In the genomic region with DNA sequence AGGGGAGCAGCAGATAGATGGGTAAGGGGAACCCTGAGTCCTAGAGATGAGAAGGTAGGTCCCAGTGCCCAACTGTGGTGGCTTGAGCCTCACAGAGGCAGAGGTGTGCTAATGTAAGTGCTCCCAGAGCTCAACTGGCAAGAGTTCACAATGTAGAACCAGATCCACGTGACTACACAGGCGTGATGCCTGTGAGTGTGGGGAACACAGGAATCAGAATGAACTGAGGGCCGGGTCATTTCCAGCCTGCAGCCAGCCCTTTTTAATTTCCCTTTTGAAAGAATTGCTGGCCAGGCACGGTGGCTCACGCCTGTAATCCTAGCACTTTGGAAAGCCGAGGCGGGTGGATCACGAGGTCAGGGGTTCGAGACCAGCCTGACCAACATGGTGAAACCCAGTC, we compare ENCODE assay signal across 24 cellular contexts. TPM values are rescaled to one million over a fixed set of nuclear protein-coding genes. Genes with fewer than 3 reads are reported as not detected.
A peak's percentile ranks its signal among the peaks of the same experiment; 100 is the strongest.
DNase-seq lines count a peak whose midpoint lies in the region; ATAC-seq and TF ChIP-seq lines count a peak whose summit lies in the region.
"Had no signal": no experiment of that assay in that cellular context is flagged by ENCODE, and none has a peak within 500 bp of the region (broad histone marks: within the 10 kb centered on the region; RNA-seq: fewer than 3 reads in every experiment).

No MANE protein-coding gene starts in this region.

- no peaks in the 10 kb centered on the region for H4K20me1 ChIP-seq in smooth muscle cell (ENCODE audit: low read depth)

- no peak for TF ChIP-seq CTCF in gastroesophageal sphincter (IDR thresholded peaks at IDR 0.05)
- no peak for TF ChIP-seq CTCF in lower lobe of right lung (IDR thresholded peaks at IDR 0.05)
- TF ChIP-seq CTCF in transverse colon (IDR thresholded peaks at IDR 0.05) = no peak
- no peak for TF ChIP-seq CTCF in smooth muscle cell (IDR thresholded peaks at IDR 0.05; ENCODE audit: borderline replicate concordance, insufficient read depth, poor library complexity, severe bottlenecking)

- no peaks in the 10 kb centered on the region for H3F3A ChIP-seq in smooth muscle cell (ENCODE audit: low read depth)

- H2AFZ ChIP-seq in smooth muscle cell (ENCODE audit: low read depth) = no peak overlapping the region

- no peaks in the 10 kb centered on the region for H3K27me3 Mint-ChIP-seq in T-helper 2 cell treated with Interferon-gamma antibody and Interleukin-4, amounts not matched to agents 5 μg/mL and 100 μg/mL, for 36 hours (ENCODE audit: low read depth)
- H3K27me3 Mint-ChIP-seq: activated CD4-positive, alpha-beta memory T cell treated with anti-CD3 and anti-CD28 coated beads for 36 hours; activated naive CD8-positive, alpha-beta T cell treated with anti-CD3 and anti-CD28 coated beads, Interleukin-2, amount 50 U/mL, for 24 hours; CD4-positive, alpha-beta T cell; effector memory CD8-positive, alpha-beta T cell; memory B cell; stimulated activated naive B cell treated with anti-CD40 and anti-IgM and Interleukin-4, amounts not matched to agents 10 μg/mL and 1 μg/mL and 100 μg/mL, for 72 hours had no signal

- in situ Hi-C loops in transverse colon (cut with MboI; ENCODE audit: low pct_ligation_motif_present in 1 of 4, low pct_unique_long_range_greater_than_20kb in 1 of 4, low sequenced_read_pairs in 3 of 4) = no loop called here

- H3K9me3 Mint-ChIP-seq in T-helper 2 cell treated with Interferon-gamma antibody and Interleukin-4, amounts not matched to agents 5 μg/mL and 100 μg/mL, for 36 hours = no peaks in the 10 kb centered on the region
- H3K9me3 Mint-ChIP-seq: activated CD4-positive, alpha-beta memory T cell treated with anti-CD3 and anti-CD28 coated beads for 36 hours; activated naive CD8-positive, alpha-beta T cell treated with anti-CD3 and anti-CD28 coated beads, Interleukin-2, amount 50 U/mL, for 24 hours; CD4-positive, alpha-beta T cell; effector memory CD8-positive, alpha-beta T cell; memory B cell; stimulated activated naive B cell treated with anti-CD40 and anti-IgM and Interleukin-4, amounts not matched to agents 10 μg/mL and 1 μg/mL and 100 μg/mL, for 72 hours had no signal

- no peak overlapping the region for H3K4me3 Mint-ChIP-seq in T-helper 2 cell treated with Interferon-gamma antibody and Interleukin-4, amounts not matched to agents 5 μg/mL and 100 μg/mL, for 36 hours
- H3K4me3 Mint-ChIP-seq: activated CD4-positive, alpha-beta memory T cell treated with anti-CD3 and anti-CD28 coated beads for 36 hours; activated naive CD8-positive, alpha-beta T cell treated with anti-CD3 and anti-CD28 coated beads, Interleukin-2, amount 50 U/mL, for 24 hours; CD4-positive, alpha-beta T cell; effector memory CD8-positive, alpha-beta T cell; memory B cell; stimulated activated naive B cell treated with anti-CD40 and anti-IgM and Interleukin-4, amounts not matched to agents 10 μg/mL and 1 μg/mL and 100 μg/mL, for 72 hours had no signal

- TF ChIP-seq POLR2A in gastroesophageal sphincter (IDR thresholded peaks at IDR 0.05) (no peak), transverse colon (IDR thresholded peaks at IDR 0.05) (no peak)

- no peak overlapping the region for H3K4me2 ChIP-seq in smooth muscle cell

- peaks cover 0 to 39% (median 13%) of the 10 kb centered on the region in 3 donors for H3K4me1 ChIP-seq in gastroesophageal sphincter
- H3K4me1 ChIP-seq in lower lobe of right lung = no peaks in the 10 kb centered on the region
- peaks cover 0 to 8% (median 0%) of the 10 kb centered on the region in 4 donors for H3K4me1 ChIP-seq in transverse colon
- H3K4me1 ChIP-seq in smooth muscle cell (ENCODE audit: low read depth) = no peaks in the 10 kb centered on the region
- H3K4me1 ChIP-seq: body of pancreas had no signal

- H3K36me3 Mint-ChIP-seq in T-helper 2 cell treated with Interferon-gamma antibody and Interleukin-4, amounts not matched to agents 5 μg/mL and 100 μg/mL, for 36 hours (ENCODE audit: low read depth) = peaks cover 8% of the 10 kb centered on the region

- H3K79me2 ChIP-seq in smooth muscle cell (ENCODE audit: low read depth) = no peaks in the 10 kb centered on the region

- H3K9ac ChIP-seq in smooth muscle cell (ENCODE audit: low read depth) = no peak overlapping the region

- intact Hi-C loops in lower lobe of right lung (cut with DNase I) (no loop called here), transverse colon (cut with DNase I; ENCODE audit: low total_unique reads) (no loop called here)

- H3K4me3 ChIP-seq in gastroesophageal sphincter = no peak overlapping the region
- no peak overlapping the region for H3K4me3 ChIP-seq in lower lobe of right lung
- no peak overlapping the region for H3K4me3 ChIP-seq in transverse colon
- no peak overlapping the region for H3K4me3 ChIP-seq in smooth muscle cell
- H3K4me3 ChIP-seq: body of pancreas, thyroid gland had no signal

- H3K4me1 Mint-ChIP-seq in T-helper 2 cell treated with Interferon-gamma antibody and Interleukin-4, amounts not matched to agents 5 μg/mL and 100 μg/mL, for 36 hours (ENCODE audit: low read depth) = no peaks in the 10 kb centered on the region
- H3K4me1 Mint-ChIP-seq: memory B cell; stimulated activated naive B cell treated with anti-CD40 and anti-IgM and Interleukin-4, amounts not matched to agents 10 μg/mL and 1 μg/mL and 100 μg/mL, for 72 hours had no signal

- H3K27ac ChIP-seq in gastroesophageal sphincter (peak overlapping the region; percentile 1 to 69 (median 44)), lower lobe of right lung (peak overlapping the region; percentile 33), transverse colon (peak overlapping the region; percentile 11 to 44 (median 33)), smooth muscle cell (ENCODE audit: low read depth) (no peak overlapping the region)
- H3K27ac ChIP-seq: 22Rv1, body of pancreas, thyroid gland had no signal

- TF ChIP-seq EP300 in gastroesophageal sphincter (IDR thresholded peaks at IDR 0.05) (no peak), transverse colon (IDR thresholded peaks at IDR 0.05; ENCODE audit: low read depth) (no peak)

- H3K36me3 ChIP-seq in gastroesophageal sphincter (peaks cover 0 to 6% of the 10 kb centered on the region in 2 donors), lower lobe of right lung (peaks cover 20% of the 10 kb centered on the region), transverse colon (no peaks in the 10 kb centered on the region), smooth muscle cell (ENCODE audit: low read depth) (no peaks in the 10 kb centered on the region)
- H3K36me3 ChIP-seq: thyroid gland had no signal

- ATAC-seq in gastroesophageal sphincter (no peak), lower lobe of right lung (no peak), GM18909 (IDR thresholded peaks at IDR 0.05; ENCODE audit: poor library complexity, unreplicated experiment) (no peak)
- ATAC-seq: activated naive CD8-positive, alpha-beta T cell treated with anti-CD3 and anti-CD28 coated beads, Interleukin-2, amount 50 U/mL, for 24 hours; body of pancreas; effector memory CD8-positive, alpha-beta T cell; stimulated activated naive B cell treated with anti-CD40 and anti-IgM and Interleukin-4, amounts not matched to agents 10 μg/mL and 1 μg/mL and 100 μg/mL, for 72 hours had no signal

- H3K9me3 ChIP-seq in gastroesophageal sphincter (no peaks in the 10 kb centered on the region), lower lobe of right lung (no peaks in the 10 kb centered on the region), transverse colon (no peaks in the 10 kb centered on the region), smooth muscle cell (replicated peaks; ENCODE audit: low read depth) (no peaks in the 10 kb centered on the region)
- H3K9me3 ChIP-seq: body of pancreas, thyroid gland had no signal

- H3K27me3 ChIP-seq in gastroesophageal sphincter (no peaks in the 10 kb centered on the region), lower lobe of right lung (ENCODE audit: low read depth) (no peaks in the 10 kb centered on the region), transverse colon (no peaks in the 10 kb centered on the region), smooth muscle cell (ENCODE audit: low read depth) (no peaks in the 10 kb centered on the region)
- H3K27me3 ChIP-seq: body of pancreas, thyroid gland had no signal

- no peak for DNase-seq in T-helper 2 cell treated with Interferon-gamma antibody and Interleukin-4, amounts not matched to agents 5 μg/mL and 100 μg/mL, for 36 hours (ENCODE audit: low spot score)
- DNase-seq in T-helper 2 cell = no peak
- DNase-seq in lower lobe of right lung = no peak
- no peak for DNase-seq in transverse colon
- no peak for DNase-seq in HuH-7.5 (ENCODE audit: low spot score)
- no peak for DNase-seq in smooth muscle cell (lab: John Stamatoyannopoulos, UW; ENCODE audit: unreplicated experiment)
- DNase-seq: activated CD4-positive, alpha-beta memory T cell treated with anti-CD3 and anti-CD28 coated beads for 36 hours; activated effector memory CD4-positive, alpha-beta T cell treated with Interleukin-2 at 50 U/mL for 16 hours; activated naive CD8-positive, alpha-beta T cell treated with anti-CD3 and anti-CD28 coated beads, Interleukin-2, amount 50 U/mL, for 24 hours; body of pancreas; CD4-positive, alpha-beta T cell; effector memory CD8-positive, alpha-beta T cell; EL; kidney; NCI-H1417; NCI-H446; SHP77 treated with DMSO at 0.1 percent for 48 hours; stimulated activated CD4-positive, alpha-beta T cell treated with anti-CD3 and anti-CD28 coated beads, Interleukin-2, amount 100 ng/mL, for 48 hours; stimulated activated naive B cell treated with anti-CD40 and anti-IgM and Interleukin-4, amounts not matched to agents 10 μg/mL and 1 μg/mL and 100 μg/mL, for 72 hours; thyroid gland had no signal

- WGBS in gastroesophageal sphincter (ENCODE audit: low coverage in 1 of 2), 2 donors = 68% methylated on average over 6 of the region's 9 CpGs; no CpG with 5 or more reads in 1 of the 2 donors
- WGBS in transverse colon (ENCODE audit: low coverage in 1 of 2), 2 donors = 87 to 90% methylated on average over 3 to 9 of the region's 9 CpGs
- WGBS in smooth muscle cell (ENCODE audit: low lambda C conversion rate) = 95% methylated on average over 9 of the region's 9 CpGs

- H3K27ac Mint-ChIP-seq in T-helper 2 cell treated with Interferon-gamma antibody and Interleukin-4, amounts not matched to agents 5 μg/mL and 100 μg/mL, for 36 hours = peak overlapping the region; percentile 15
- H3K27ac Mint-ChIP-seq: activated CD4-positive, alpha-beta memory T cell treated with anti-CD3 and anti-CD28 coated beads for 36 hours; activated naive CD8-positive, alpha-beta T cell treated with anti-CD3 and anti-CD28 coated beads, Interleukin-2, amount 50 U/mL, for 24 hours; CD4-positive, alpha-beta T cell; effector memory CD8-positive, alpha-beta T cell; memory B cell; stimulated activated naive B cell treated with anti-CD40 and anti-IgM and Interleukin-4, amounts not matched to agents 10 μg/mL and 1 μg/mL and 100 μg/mL, for 72 hours had no signal

RNA-seq across cellular contexts. Expression of gene C3orf62, which starts 11.0 kb away (rescaled TPM):
- total RNA-seq in gastroesophageal sphincter (10 to 100 TPM in 1 of 4 donors, 1 to 10 TPM in 3; 3.5 to 14.9 (median 4.2) TPM), lower lobe of right lung (10.0 TPM), transverse colon (10 to 100 TPM in 1 of 4 donors, 1 to 10 TPM in 3; 2.4 to 13.5 (median 5.3) TPM), smooth muscle cell (1.6 and 5.5 TPM in 2 replicates)
- polyA plus RNA-seq in smooth muscle cell = 1.6 and 3.4 TPM in 2 replicates
